2 cellular contexts compared by ENCODE assay signal in the genomic region with DNA sequence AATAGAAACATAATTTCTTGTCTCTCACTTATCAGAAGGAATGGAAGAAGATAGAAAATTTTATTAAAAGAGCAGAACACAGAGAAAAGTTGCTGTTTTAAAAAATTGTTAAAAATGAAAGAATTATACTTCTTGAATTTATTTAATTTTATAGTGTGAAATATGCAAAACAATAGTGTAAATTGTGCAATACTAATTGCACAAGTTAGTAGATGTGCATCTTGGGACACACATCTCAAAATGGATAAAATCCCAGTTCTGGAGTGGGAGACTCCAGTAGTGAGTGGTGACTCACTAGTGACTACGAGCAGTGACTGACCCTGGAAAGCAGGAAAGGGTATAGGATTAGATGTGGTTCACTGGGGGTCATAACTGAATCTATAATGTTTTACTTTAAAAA.
TF ChIP-seq lines count a peak whose summit lies in the region.

No MANE protein-coding gene starts in this region.

TF ChIP-seq in HepG2, 621 proteins besides CTCF, POLR2A, EP300 and RAD21:
- TF ChIP-seq CEBPB (IDR thresholded peaks at IDR 0.05; ENCODE audit: borderline replicate concordance, low read depth, low read length) (peak; percentile 53), ISX (CRISPR knock-in tag; conservative IDR thresholded peaks at IDR 0.05) (no peak)

TF ChIP-seq in K562, 482 proteins besides CTCF, POLR2A, EP300 and RAD21:
- TF ChIP-seq DNMT1 (IDR thresholded peaks at IDR 0.05) (no peak), CEBPB (tag; IDR thresholded peaks at IDR 0.05) (peak; percentile 52), CEBPG (CRISPR knock-in tag; IDR thresholded peaks at IDR 0.05) (no peak), CEBPG (tag; conservative IDR thresholded peaks at IDR 0.05 in 1 of 2, IDR thresholded peaks at IDR 0.05 in 1 of 2) (peak in 1 of 2 experiments; percentile 41; a peak in 1 of 4 replicates)
- TF ChIP-seq, protein P1, sequence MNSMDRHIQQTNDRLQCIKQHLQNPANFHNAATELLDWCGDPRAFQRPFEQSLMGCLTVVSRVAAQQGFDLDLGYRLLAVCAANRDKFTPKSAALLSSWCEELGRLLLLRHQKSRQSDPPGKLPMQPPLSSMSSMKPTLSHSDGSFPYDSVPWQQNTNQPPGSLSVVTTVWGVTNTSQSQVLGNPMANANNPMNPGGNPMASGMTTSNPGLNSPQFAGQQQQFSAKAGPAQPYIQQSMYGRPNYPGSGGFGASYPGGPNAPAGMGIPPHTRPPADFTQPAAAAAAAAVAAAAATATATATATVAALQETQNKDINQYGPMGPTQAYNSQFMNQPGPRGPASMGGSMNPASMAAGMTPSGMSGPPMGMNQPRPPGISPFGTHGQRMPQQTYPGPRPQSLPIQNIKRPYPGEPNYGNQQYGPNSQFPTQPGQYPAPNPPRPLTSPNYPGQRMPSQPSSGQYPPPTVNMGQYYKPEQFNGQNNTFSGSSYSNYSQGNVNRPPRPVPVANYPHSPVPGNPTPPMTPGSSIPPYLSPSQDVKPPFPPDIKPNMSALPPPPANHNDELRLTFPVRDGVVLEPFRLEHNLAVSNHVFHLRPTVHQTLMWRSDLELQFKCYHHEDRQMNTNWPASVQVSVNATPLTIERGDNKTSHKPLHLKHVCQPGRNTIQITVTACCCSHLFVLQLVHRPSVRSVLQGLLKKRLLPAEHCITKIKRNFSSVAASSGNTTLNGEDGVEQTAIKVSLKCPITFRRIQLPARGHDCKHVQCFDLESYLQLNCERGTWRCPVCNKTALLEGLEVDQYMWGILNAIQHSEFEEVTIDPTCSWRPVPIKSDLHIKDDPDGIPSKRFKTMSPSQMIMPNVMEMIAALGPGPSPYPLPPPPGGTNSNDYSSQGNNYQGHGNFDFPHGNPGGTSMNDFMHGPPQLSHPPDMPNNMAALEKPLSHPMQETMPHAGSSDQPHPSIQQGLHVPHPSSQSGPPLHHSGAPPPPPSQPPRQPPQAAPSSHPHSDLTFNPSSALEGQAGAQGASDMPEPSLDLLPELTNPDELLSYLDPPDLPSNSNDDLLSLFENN (IDR thresholded peaks at IDR 0.05; ENCODE audit: low read depth in 2 of 2, low read length in 2 of 2): no peak
